17 cellular contexts compared by ENCODE assay signal in genomic region chr10:95698415-95698814, GRCh38.
"Had no signal": no experiment of that assay in that cellular context is flagged by ENCODE, and none has a peak within 500 bp of the region (broad histone marks: within the 10 kb centered on the region; RNA-seq: fewer than 3 reads in every experiment).

No MANE protein-coding gene starts in this region.

- H3K9me3 ChIP-seq: colonic mucosa, heart left ventricle, suprapubic skin, thyroid gland had no signal

- H3K36me3 ChIP-seq: colonic mucosa, heart left ventricle, suprapubic skin, thyroid gland had no signal

- ATAC-seq: heart left ventricle; left colon; left ventricle myocardium superior; naive thymus-derived CD8-positive, alpha-beta T cell; sciatic nerve had no signal

- H3K9me3 Mint-ChIP-seq: naive thymus-derived CD8-positive, alpha-beta T cell; type B pancreatic cell had no signal

- H3K27me3 ChIP-seq: colonic mucosa, heart left ventricle, suprapubic skin, thyroid gland had no signal

- DNase-seq: colonic mucosa; effector CD4-positive, alpha-beta T cell; foreskin melanocyte; heart left ventricle; hippocampal formation; left colon; left ventricle myocardium superior; naive thymus-derived CD8-positive, alpha-beta T cell; posterior cingulate gyrus; stimulated activated CD4-positive, alpha-beta T cell treated with anti-CD3 and anti-CD28 coated beads, Interleukin-2, amount 100 ng/mL, for 24 hours; stimulated activated CD4-positive, alpha-beta T cell treated with anti-CD3 and anti-CD28 coated beads, Interleukin-4, amount 100 ng/mL, for 4 hours; stimulated activated naive CD4-positive, alpha-beta T cell treated with Interleukin-2 at 50 U/mL for 16 hours; thyroid gland had no signal

- H3K36me3 Mint-ChIP-seq: naive thymus-derived CD8-positive, alpha-beta T cell; type B pancreatic cell had no signal

- H3K4me3 Mint-ChIP-seq: naive thymus-derived CD8-positive, alpha-beta T cell; type B pancreatic cell had no signal

- H3K27ac ChIP-seq: colonic mucosa, suprapubic skin, thyroid gland had no signal

- H3K27me3 Mint-ChIP-seq: type B pancreatic cell had no signal

- H3K4me3 ChIP-seq: colonic mucosa, heart left ventricle, lung, suprapubic skin, thyroid gland had no signal

- H3K27ac Mint-ChIP-seq: naive thymus-derived CD8-positive, alpha-beta T cell; type B pancreatic cell had no signal

- H3K4me1 ChIP-seq: colonic mucosa, thyroid gland had no signal
